In genomic region chr12:130459916-130460315, GRCh38 we compare ENCODE assay signal across 31 cellular contexts.
"Had no signal": no experiment of that assay in that cellular context is flagged by ENCODE, and none has a peak within 500 bp of the region (broad histone marks: within the 10 kb centered on the region; RNA-seq: fewer than 3 reads in every experiment).

No MANE protein-coding gene starts in this region.

- H3K4me3 ChIP-seq: right atrium auricular region, smooth muscle cell, suprapubic skin, tibial artery, upper lobe of right lung had no signal

- H3K36me3 Mint-ChIP-seq: immature natural killer cell; mesothelial cell of epicardium; naive B cell; stimulated activated memory B cell treated with anti-CD40 and anti-IgM and Interleukin-4, amounts not matched to agents 10 μg/mL and 1 μg/mL and 100 μg/mL, for 72 hours had no signal

- ATAC-seq: activated CD8-positive, alpha-beta T cell treated with anti-CD3 and anti-CD28 coated beads for 36 hours; activated T-cell treated with anti-CD3 and anti-CD28 coated beads, Interleukin-2, amount 50 U/mL, for 4 hours; activated T-helper 17 cell treated with anti-CD3 and anti-CD28 coated beads, Interleukin-2, amount 50 U/mL, for 72 hours; effector memory CD8-positive, alpha-beta T cell; esophagus mucosa; stimulated activated memory B cell treated with anti-CD40 and anti-IgM and Interleukin-4, amounts not matched to agents 10 μg/mL and 1 μg/mL and 100 μg/mL, for 72 hours; upper lobe of right lung had no signal

- H3K9me3 ChIP-seq: right atrium auricular region, suprapubic skin, tibial artery, upper lobe of right lung had no signal

- H3K4me1 Mint-ChIP-seq: activated B cell treated with CpG ODN at 0.5 μM for 24 hours; activated T-helper 17 cell treated with anti-CD3 and anti-CD28 coated beads, Interleukin-2, amount 50 U/mL, for 72 hours; immature natural killer cell; mesothelial cell of epicardium; naive B cell; stimulated activated memory B cell treated with anti-CD40 and anti-IgM and Interleukin-4, amounts not matched to agents 10 μg/mL and 1 μg/mL and 100 μg/mL, for 72 hours had no signal

- FAIRE-seq: endothelial cell of umbilical vein, kidney had no signal

- H3K27ac ChIP-seq: right atrium auricular region, suprapubic skin, tibial artery, upper lobe of right lung had no signal

- DNase-seq: activated B cell treated with CpG ODN at 0.5 μM for 24 hours; activated CD4-positive, alpha-beta T cell treated with anti-CD3 and anti-CD28 coated beads, Interleukin-2, amount 50 U/mL, for 1 hour; activated CD8-positive, alpha-beta T cell treated with anti-CD3 and anti-CD28 coated beads for 36 hours; activated gamma-delta T cell treated with Interleukin-2 at 50 U/mL for 16 hours; activated naive CD4-positive, alpha-beta T cell treated with anti-CD3 and anti-CD28 coated beads, Interleukin-2, amount 50 U/mL, for 16 hours; activated T-cell treated with anti-CD3 and anti-CD28 coated beads, Interleukin-2, amount 50 U/mL, for 4 hours; amniotic stem cell; caudate nucleus; cortex of kidney; effector memory CD8-positive, alpha-beta T cell; foreskin fibroblast; head of caudate nucleus; hypothalamus; immature natural killer cell; kidney; naive B cell; occipital lobe; stimulated activated CD4-positive, alpha-beta T cell treated with anti-CD3 and anti-CD28 coated beads, Interleukin-1b, Interleukin-23, amount 100 ng/mL, for 48 hours; stimulated activated CD4-positive, alpha-beta T cell treated with anti-CD3 and anti-CD28 coated beads, Interleukin-4, amount 100 ng/mL, for 4 hours; stimulated activated CD8-positive, alpha-beta memory T cell treated with anti-CD3 and anti-CD28 coated beads, Interleukin-4, amount 100 ng/mL, for 48 hours; T1000; tibial artery; upper lobe of right lung had no signal

- H3K4me3 Mint-ChIP-seq: activated B cell treated with CpG ODN at 0.5 μM for 24 hours; activated CD8-positive, alpha-beta T cell treated with anti-CD3 and anti-CD28 coated beads for 36 hours; activated T-cell treated with anti-CD3 and anti-CD28 coated beads, Interleukin-2, amount 50 U/mL, for 4 hours; activated T-helper 17 cell treated with anti-CD3 and anti-CD28 coated beads, Interleukin-2, amount 50 U/mL, for 72 hours; effector memory CD8-positive, alpha-beta T cell; immature natural killer cell; mesothelial cell of epicardium; naive B cell; stimulated activated memory B cell treated with anti-CD40 and anti-IgM and Interleukin-4, amounts not matched to agents 10 μg/mL and 1 μg/mL and 100 μg/mL, for 72 hours had no signal

- H3K27me3 Mint-ChIP-seq: activated B cell treated with CpG ODN at 0.5 μM for 24 hours; activated CD8-positive, alpha-beta T cell treated with anti-CD3 and anti-CD28 coated beads for 36 hours; activated T-helper 17 cell treated with anti-CD3 and anti-CD28 coated beads, Interleukin-2, amount 50 U/mL, for 72 hours; effector memory CD8-positive, alpha-beta T cell; naive B cell; stimulated activated memory B cell treated with anti-CD40 and anti-IgM and Interleukin-4, amounts not matched to agents 10 μg/mL and 1 μg/mL and 100 μg/mL, for 72 hours had no signal

- H3K36me3 ChIP-seq: right atrium auricular region, suprapubic skin, tibial artery, upper lobe of right lung had no signal

- H3K27ac Mint-ChIP-seq: activated B cell treated with CpG ODN at 0.5 μM for 24 hours; activated CD8-positive, alpha-beta T cell treated with anti-CD3 and anti-CD28 coated beads for 36 hours; activated T-helper 17 cell treated with anti-CD3 and anti-CD28 coated beads, Interleukin-2, amount 50 U/mL, for 72 hours; effector memory CD8-positive, alpha-beta T cell; immature natural killer cell; mesothelial cell of epicardium; naive B cell; stimulated activated memory B cell treated with anti-CD40 and anti-IgM and Interleukin-4, amounts not matched to agents 10 μg/mL and 1 μg/mL and 100 μg/mL, for 72 hours had no signal

- H3K4me2 ChIP-seq: smooth muscle cell had no signal

- H3K9me3 Mint-ChIP-seq: activated B cell treated with CpG ODN at 0.5 μM for 24 hours; activated CD8-positive, alpha-beta T cell treated with anti-CD3 and anti-CD28 coated beads for 36 hours; activated T-cell treated with anti-CD3 and anti-CD28 coated beads, Interleukin-2, amount 50 U/mL, for 4 hours; activated T-helper 17 cell treated with anti-CD3 and anti-CD28 coated beads, Interleukin-2, amount 50 U/mL, for 72 hours; immature natural killer cell; mesothelial cell of epicardium had no signal

- H3K4me1 ChIP-seq: suprapubic skin, tibial artery, upper lobe of right lung had no signal

- H3K27me3 ChIP-seq: right atrium auricular region, suprapubic skin, upper lobe of right lung had no signal
